ENCODE assay signal across 34 cellular contexts in genomic region chr22:17732251-17732854, GRCh38. TPM values are rescaled to one million over a fixed set of nuclear protein-coding genes. Genes with fewer than 3 reads are reported as not detected.
DNase-seq lines count a peak whose midpoint lies in the region; ATAC-seq, FAIRE-seq and TF ChIP-seq lines count a peak whose summit lies in the region.
"Had no signal": no experiment of that assay in that cellular context is flagged by ENCODE, and none has a peak within 500 bp of the region (broad histone marks: within the 10 kb centered on the region; RNA-seq: fewer than 3 reads in every experiment).

No MANE protein-coding gene starts in this region.

- peaks cover 17% of the 10 kb centered on the region for H3K36me3 Mint-ChIP-seq in activated CD4-positive, alpha-beta T cell treated with anti-CD3 and anti-CD28 coated beads for 36 hours (ENCODE audit: low read depth)
- H3K36me3 Mint-ChIP-seq in activated CD4-positive, alpha-beta T cell treated with anti-CD3 and anti-CD28 coated beads, Interleukin-2, amount 10 ng/mL, durations not matched to agents 7 days and 5 days (ENCODE audit: low read depth): peaks cover 21% of the 10 kb centered on the region
- H3K36me3 Mint-ChIP-seq in activated T-helper 1 cell treated with anti-CD3 and anti-CD28 coated beads, Interleukin-12 subunit alpha, Interleukin-12 subunit beta, Interleukin-2, Interleukin-4 antibody, amounts not matched to agents 30 ng/mL and 10 ng/mL and 1 ng/mL, durations not matched to agents 14 hours and 24 hours and 36 hours (ENCODE audit: low read depth): peaks cover 27% of the 10 kb centered on the region
- H3K36me3 Mint-ChIP-seq in memory B cell: peaks cover 16% of the 10 kb centered on the region
- peaks cover 50% of the 10 kb centered on the region for H3K36me3 Mint-ChIP-seq in stimulated activated memory B cell treated with anti-CD40 and anti-IgM and Interleukin-4, amounts not matched to agents 10 μg/mL and 1 μg/mL and 100 μg/mL, for 72 hours

- no peak overlapping the region for H3K27ac ChIP-seq in pancreas
- H3K27ac ChIP-seq: 22Rv1, cardiac muscle cell, colonic mucosa, hepatocyte, HL-60, neural progenitor cell, transverse colon had no signal

- POLR2A ChIA-PET in activated CD4-positive, alpha-beta T cell treated with anti-CD3 and anti-CD28 coated beads for 36 hours (lab: Charles Lee): no interaction called here
- POLR2A ChIA-PET in activated CD4-positive, alpha-beta T cell treated with anti-CD3 and anti-CD28 coated beads, Interleukin-2, amount 10 ng/mL, durations not matched to agents 7 days and 5 days (lab: Charles Lee): no interaction called here

- intact Hi-C loops in activated CD4-positive, alpha-beta T cell treated with anti-CD3 and anti-CD28 coated beads for 36 hours (cut with DNase I, micrococcal nuclease): loop anchor here in 1 of 2 experiments (5.0 kb wide), 1 partner anchor 35 kb away; no protein-coding TSS in a partner anchor
- intact Hi-C loops in activated T-helper 1 cell treated with anti-CD3 and anti-CD28 coated beads, Interleukin-12 subunit alpha, Interleukin-12 subunit beta, Interleukin-2, Interleukin-4 antibody, amounts not matched to agents 30 ng/mL and 10 ng/mL and 1 ng/mL, durations not matched to agents 14 hours and 24 hours and 36 hours (cut with micrococcal nuclease): no loop called here
- intact Hi-C loops in pancreas (cut with DNase I): no loop called here

- no peak for FAIRE-seq in pancreas (lab: Jason Lieb, UNC)

- WGBS in pancreas, 2 donors: 90 to 93% methylated on average over 2 of the region's 2 CpGs

- H3K9me3 Mint-ChIP-seq in activated CD4-positive, alpha-beta T cell treated with anti-CD3 and anti-CD28 coated beads for 36 hours (ENCODE audit: low read depth): no peaks in the 10 kb centered on the region
- H3K9me3 Mint-ChIP-seq in activated CD4-positive, alpha-beta T cell treated with anti-CD3 and anti-CD28 coated beads, Interleukin-2, amount 10 ng/mL, durations not matched to agents 7 days and 5 days: no peaks in the 10 kb centered on the region
- H3K9me3 Mint-ChIP-seq in activated T-helper 1 cell treated with anti-CD3 and anti-CD28 coated beads, Interleukin-12 subunit alpha, Interleukin-12 subunit beta, Interleukin-2, Interleukin-4 antibody, amounts not matched to agents 30 ng/mL and 10 ng/mL and 1 ng/mL, durations not matched to agents 14 hours and 24 hours and 36 hours: no peaks in the 10 kb centered on the region
- H3K9me3 Mint-ChIP-seq in memory B cell: no peaks in the 10 kb centered on the region
- H3K9me3 Mint-ChIP-seq in stimulated activated memory B cell treated with anti-CD40 and anti-IgM and Interleukin-4, amounts not matched to agents 10 μg/mL and 1 μg/mL and 100 μg/mL, for 72 hours: no peaks in the 10 kb centered on the region
- H3K9me3 Mint-ChIP-seq: activated T-helper 2 cell treated with anti-CD3 and anti-CD28 coated beads, Interferon-gamma antibody, Interleukin-2, Interleukin-4, amounts not matched to agents 10 μg/mL and 5 μg/mL and 100 μg/mL, durations not matched to agents 14 hours and 24 hours and 36 hours; GM23338; neural progenitor cell had no signal

- H3K4me1 ChIP-seq in pancreas: no peaks in the 10 kb centered on the region
- H3K4me1 ChIP-seq: colonic mucosa, neural progenitor cell had no signal

- peaks cover 0 to 42% (median 14%) of the 10 kb centered on the region in 3 donors for H3K36me3 ChIP-seq in pancreas
- H3K36me3 ChIP-seq: neural progenitor cell had no signal

- DNase-seq in activated CD4-positive, alpha-beta T cell treated with anti-CD3 and anti-CD28 coated beads for 36 hours: no peak
- no peak for DNase-seq in activated CD4-positive, alpha-beta T cell treated with anti-CD3 and anti-CD28 coated beads, Interleukin-2, amount 10 ng/mL, durations not matched to agents 7 days and 5 days
- no peak for DNase-seq in activated T-helper 1 cell treated with anti-CD3 and anti-CD28 coated beads, Interleukin-12 subunit alpha, Interleukin-12 subunit beta, Interleukin-2, Interleukin-4 antibody, amounts not matched to agents 30 ng/mL and 10 ng/mL and 1 ng/mL, durations not matched to agents 14 hours and 24 hours and 36 hours (ENCODE audit: low spot score)
- DNase-seq in memory B cell (ENCODE audit: low spot score in 2 of 2) (no peak), pancreas (no peak)
- DNase-seq: activated CD4-positive, alpha-beta T cell treated with anti-CD3 and anti-CD28 coated beads, Interleukin-2, amount 50 U/mL, for 48 hours; activated CD4-positive, CD25-positive, alpha-beta regulatory T cell; activated naive CD4-positive, alpha-beta T cell treated with anti-CD3 and anti-CD28 coated beads, Interleukin-2, amount 50 U/mL, for 16 hours; aorta; C1 segment of cervical spinal cord; colonic mucosa; effector CD8-positive, alpha-beta T cell; KG1; left cardiac atrium; mammary epithelial cell; MG63; NCI-H1105; NCI-H1930; NCI-H2171 treated with DMSO at 0.1 percent for 48 hours; NCI-H524; stimulated activated CD4-positive, alpha-beta T cell treated with anti-CD3 and anti-CD28 coated beads, Interleukin-4, amount 100 ng/mL, for 1 hour; T-helper 1 cell; transverse colon had no signal

- TF ChIP-seq CTCF in pancreas (IDR thresholded peaks at IDR 0.05): no peak

- no peak overlapping the region for H3K4me3 ChIP-seq in pancreas
- H3K4me3 ChIP-seq: cardiac muscle cell, colonic mucosa, GM23338, hepatocyte, MG63, neural progenitor cell, transverse colon had no signal

- no peak for ATAC-seq in activated CD4-positive, alpha-beta T cell treated with anti-CD3 and anti-CD28 coated beads for 36 hours
- no peak for ATAC-seq in memory B cell (ENCODE audit: low read depth)
- no peak for ATAC-seq in stimulated activated memory B cell treated with anti-CD40 and anti-IgM and Interleukin-4, amounts not matched to agents 10 μg/mL and 1 μg/mL and 100 μg/mL, for 72 hours
- ATAC-seq in HG02610 (IDR thresholded peaks at IDR 0.05; ENCODE audit: unreplicated experiment): no peak
- ATAC-seq in HG03095 (IDR thresholded peaks at IDR 0.05; ENCODE audit: unreplicated experiment): no peak
- ATAC-seq in pancreas: no peak
- ATAC-seq: GM23338, left cardiac atrium, sciatic nerve had no signal

- H3K9me3 ChIP-seq in pancreas: no peaks in the 10 kb centered on the region
- H3K9me3 ChIP-seq: colonic mucosa, MG63, transverse colon had no signal

- peak overlapping the region; percentile 23 for H3K27ac Mint-ChIP-seq in activated CD4-positive, alpha-beta T cell treated with anti-CD3 and anti-CD28 coated beads for 36 hours
- no peak overlapping the region for H3K27ac Mint-ChIP-seq in activated CD4-positive, alpha-beta T cell treated with anti-CD3 and anti-CD28 coated beads, Interleukin-2, amount 10 ng/mL, durations not matched to agents 7 days and 5 days
- H3K27ac Mint-ChIP-seq in activated T-helper 1 cell treated with anti-CD3 and anti-CD28 coated beads, Interleukin-12 subunit alpha, Interleukin-12 subunit beta, Interleukin-2, Interleukin-4 antibody, amounts not matched to agents 30 ng/mL and 10 ng/mL and 1 ng/mL, durations not matched to agents 14 hours and 24 hours and 36 hours: peak overlapping the region; percentile 5
- peak overlapping the region; percentile 25 for H3K27ac Mint-ChIP-seq in memory B cell
- peak overlapping the region; percentile 66 for H3K27ac Mint-ChIP-seq in stimulated activated memory B cell treated with anti-CD40 and anti-IgM and Interleukin-4, amounts not matched to agents 10 μg/mL and 1 μg/mL and 100 μg/mL, for 72 hours
- H3K27ac Mint-ChIP-seq: activated T-helper 2 cell treated with anti-CD3 and anti-CD28 coated beads, Interferon-gamma antibody, Interleukin-2, Interleukin-4, amounts not matched to agents 10 μg/mL and 5 μg/mL and 100 μg/mL, durations not matched to agents 14 hours and 24 hours and 36 hours; GM23338; neural progenitor cell had no signal

- no peaks in the 10 kb centered on the region for H3K27me3 Mint-ChIP-seq in activated CD4-positive, alpha-beta T cell treated with anti-CD3 and anti-CD28 coated beads for 36 hours
- no peaks in the 10 kb centered on the region for H3K27me3 Mint-ChIP-seq in activated CD4-positive, alpha-beta T cell treated with anti-CD3 and anti-CD28 coated beads, Interleukin-2, amount 10 ng/mL, durations not matched to agents 7 days and 5 days
- H3K27me3 Mint-ChIP-seq in activated T-helper 1 cell treated with anti-CD3 and anti-CD28 coated beads, Interleukin-12 subunit alpha, Interleukin-12 subunit beta, Interleukin-2, Interleukin-4 antibody, amounts not matched to agents 30 ng/mL and 10 ng/mL and 1 ng/mL, durations not matched to agents 14 hours and 24 hours and 36 hours (ENCODE audit: insufficient read depth): no peaks in the 10 kb centered on the region
- no peaks in the 10 kb centered on the region for H3K27me3 Mint-ChIP-seq in memory B cell
- H3K27me3 Mint-ChIP-seq in stimulated activated memory B cell treated with anti-CD40 and anti-IgM and Interleukin-4, amounts not matched to agents 10 μg/mL and 1 μg/mL and 100 μg/mL, for 72 hours: no peaks in the 10 kb centered on the region

- CTCF ChIA-PET in activated CD4-positive, alpha-beta T cell treated with anti-CD3 and anti-CD28 coated beads for 36 hours (lab: Charles Lee): no interaction called here
- CTCF ChIA-PET in activated CD4-positive, alpha-beta T cell treated with anti-CD3 and anti-CD28 coated beads, Interleukin-2, amount 10 ng/mL, durations not matched to agents 7 days and 5 days (lab: Charles Lee): interaction anchor here (0.6 to 1.1 kb wide), 2 partner anchors 53 to 585 kb away, joined by 3 read pairs; no protein-coding TSS in a partner anchor

- H3K4me3 Mint-ChIP-seq in activated CD4-positive, alpha-beta T cell treated with anti-CD3 and anti-CD28 coated beads for 36 hours: no peak overlapping the region
- no peak overlapping the region for H3K4me3 Mint-ChIP-seq in activated CD4-positive, alpha-beta T cell treated with anti-CD3 and anti-CD28 coated beads, Interleukin-2, amount 10 ng/mL, durations not matched to agents 7 days and 5 days
- no peak overlapping the region for H3K4me3 Mint-ChIP-seq in activated T-helper 1 cell treated with anti-CD3 and anti-CD28 coated beads, Interleukin-12 subunit alpha, Interleukin-12 subunit beta, Interleukin-2, Interleukin-4 antibody, amounts not matched to agents 30 ng/mL and 10 ng/mL and 1 ng/mL, durations not matched to agents 14 hours and 24 hours and 36 hours
- H3K4me3 Mint-ChIP-seq in memory B cell: no peak overlapping the region
- no peak overlapping the region for H3K4me3 Mint-ChIP-seq in stimulated activated memory B cell treated with anti-CD40 and anti-IgM and Interleukin-4, amounts not matched to agents 10 μg/mL and 1 μg/mL and 100 μg/mL, for 72 hours
- H3K4me3 Mint-ChIP-seq: GM23338, neural progenitor cell had no signal

- peaks cover 15% of the 10 kb centered on the region for H3K4me1 Mint-ChIP-seq in activated CD4-positive, alpha-beta T cell treated with anti-CD3 and anti-CD28 coated beads for 36 hours
- peaks cover 15% of the 10 kb centered on the region for H3K4me1 Mint-ChIP-seq in activated CD4-positive, alpha-beta T cell treated with anti-CD3 and anti-CD28 coated beads, Interleukin-2, amount 10 ng/mL, durations not matched to agents 7 days and 5 days
- H3K4me1 Mint-ChIP-seq in activated T-helper 1 cell treated with anti-CD3 and anti-CD28 coated beads, Interleukin-12 subunit alpha, Interleukin-12 subunit beta, Interleukin-2, Interleukin-4 antibody, amounts not matched to agents 30 ng/mL and 10 ng/mL and 1 ng/mL, durations not matched to agents 14 hours and 24 hours and 36 hours (ENCODE audit: low read depth): peaks cover 17% of the 10 kb centered on the region
- no peaks in the 10 kb centered on the region for H3K4me1 Mint-ChIP-seq in memory B cell
- peaks cover 6% of the 10 kb centered on the region for H3K4me1 Mint-ChIP-seq in stimulated activated memory B cell treated with anti-CD40 and anti-IgM and Interleukin-4, amounts not matched to agents 10 μg/mL and 1 μg/mL and 100 μg/mL, for 72 hours
- H3K4me1 Mint-ChIP-seq: GM23338, neural progenitor cell had no signal

- no peaks in the 10 kb centered on the region for H3K27me3 ChIP-seq in pancreas
- H3K27me3 ChIP-seq: cardiac muscle cell, colonic mucosa, hepatocyte, MG63, neural progenitor cell, transverse colon had no signal

RNA-seq across cellular contexts. Expression of gene BID, which starts 41.9 kb away (rescaled TPM):
- total RNA-seq in activated CD4-positive, alpha-beta T cell treated with anti-CD3 and anti-CD28 coated beads for 36 hours: 10 to 100 TPM; 16.8 to 27.1 TPM
- 10 to 100 TPM; 32.5 to 39.3 TPM for total RNA-seq in activated CD4-positive, alpha-beta T cell treated with anti-CD3 and anti-CD28 coated beads, Interleukin-2, amount 10 ng/mL, durations not matched to agents 7 days and 5 days
- 15.4 and 17.9 TPM in 2 replicates for total RNA-seq in activated T-helper 1 cell treated with anti-CD3 and anti-CD28 coated beads, Interleukin-12 subunit alpha, Interleukin-12 subunit beta, Interleukin-2, Interleukin-4 antibody, amounts not matched to agents 30 ng/mL and 10 ng/mL and 1 ng/mL, durations not matched to agents 14 hours and 24 hours and 36 hours
- 10 to 100 TPM in 1 of 6 donors, 1 to 10 TPM in 5; 3.2 to 15.7 (median 6.6) TPM for total RNA-seq in pancreas
- 10 to 100 TPM in 1 of 2 donors, 1 to 10 TPM in 1; 8.2 to 10.2 TPM for polyA plus RNA-seq in pancreas
